In the genomic region with DNA sequence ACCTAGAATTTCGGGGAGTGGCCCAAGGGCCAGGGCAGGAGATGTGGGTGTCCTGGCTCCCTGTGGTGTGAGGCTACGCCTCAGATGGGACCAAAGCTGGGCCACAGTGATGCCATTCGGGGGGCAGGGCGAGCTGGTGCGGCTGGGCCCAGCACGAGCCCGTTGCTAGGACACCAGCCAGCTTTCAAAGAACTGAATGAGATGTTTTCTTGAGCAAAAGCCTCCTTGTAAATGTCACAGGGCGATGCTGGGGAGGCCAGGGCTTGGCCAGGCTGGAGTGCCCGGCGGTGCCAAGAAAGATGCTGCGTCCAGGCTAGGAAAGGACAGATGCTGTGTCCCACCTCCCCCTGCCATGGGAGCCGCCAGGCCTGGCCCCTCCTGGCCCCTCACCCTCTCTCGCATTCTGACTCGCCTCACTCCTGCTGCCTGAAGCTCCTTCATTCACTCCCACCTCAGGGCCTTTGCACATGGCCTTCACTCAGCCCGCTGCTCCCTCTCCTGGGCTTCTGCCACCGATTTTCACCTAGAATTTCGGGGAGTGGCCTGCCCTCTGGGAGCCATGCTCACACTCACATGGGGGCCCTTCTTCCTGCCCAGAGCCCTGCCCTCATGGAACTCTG, we compare ENCODE assay signal across 13 cellular contexts. TPM values are rescaled to one million over a fixed set of nuclear protein-coding genes. Genes with fewer than 3 reads are reported as not detected.
DNase-seq lines count a peak whose midpoint lies in the region; ATAC-seq and TF ChIP-seq lines count a peak whose summit lies in the region.
"Had no signal": no experiment of that assay in that cellular context is flagged by ENCODE, and none has a peak within 500 bp of the region (broad histone marks: within the 10 kb centered on the region; RNA-seq: fewer than 3 reads in every experiment).

No MANE protein-coding gene starts in this region.

- H3K4me1 Mint-ChIP-seq in CD4-positive, alpha-beta T cell (ENCODE audit: low read depth) = peaks cover 87% of the 10 kb centered on the region
- peaks cover 90 to 93% (median 93%) of the 10 kb centered on the region in 3 donors for H3K4me1 Mint-ChIP-seq in T-cell
- H3K4me1 Mint-ChIP-seq in effector memory CD8-positive, alpha-beta T cell (ENCODE audit: low read depth in 2 of 2) = peaks cover 78 to 82% of the 10 kb centered on the region in 2 donors

- no peak for DNase-seq in CD4-positive, alpha-beta T cell
- DNase-seq in T-cell = no peak
- DNase-seq in effector memory CD8-positive, alpha-beta T cell = no peak
- DNase-seq in occipital lobe (lab: John Stamatoyannopoulos, UW) = peak; percentile 62
- DNase-seq in SW480 (ENCODE audit: low spot score) = no peak
- no peak for DNase-seq in COLO829 (ENCODE audit: low spot score)
- DNase-seq: NCI-H345; stimulated activated CD4-positive, alpha-beta T cell treated with anti-CD3 and anti-CD28 coated beads, Interleukin-4, amount 100 ng/mL, for 4 hours; T1000 had no signal

- intact Hi-C loops in CD4-positive, alpha-beta T cell (cut with DNase I, micrococcal nuclease) = no loop called here

- H3K27me3 ChIP-seq in CD4-positive, alpha-beta T cell (ENCODE audit: control insufficient read depth, insufficient read depth, low read length) = no peaks in the 10 kb centered on the region

- H3K36me3 Mint-ChIP-seq in CD4-positive, alpha-beta T cell (ENCODE audit: low read depth) = no peaks in the 10 kb centered on the region
- H3K36me3 Mint-ChIP-seq in T-cell = no peaks in the 10 kb centered on the region
- H3K36me3 Mint-ChIP-seq in effector memory CD8-positive, alpha-beta T cell (ENCODE audit: insufficient read depth) = peaks cover 14% of the 10 kb centered on the region

- H3K27ac Mint-ChIP-seq in CD4-positive, alpha-beta T cell = peak overlapping the region; percentile 88
- H3K27ac Mint-ChIP-seq in T-cell = peak overlapping the region; percentile 94 to 99
- H3K27ac Mint-ChIP-seq in effector memory CD8-positive, alpha-beta T cell = peak overlapping the region; percentile 89 to 99

- TF ChIP-seq POLR2A in GM18505 (IDR thresholded peaks at IDR 0.05; ENCODE audit: borderline replicate concordance, extremely low read depth, insufficient read depth, insufficient read length) = no peak

- H3K9me3 ChIP-seq in CD4-positive, alpha-beta T cell (ENCODE audit: control insufficient read depth, low read length) = no peaks in the 10 kb centered on the region

- no peaks in the 10 kb centered on the region for H3K27me3 Mint-ChIP-seq in CD4-positive, alpha-beta T cell
- H3K27me3 Mint-ChIP-seq in T-cell = no peaks in the 10 kb centered on the region
- no peaks in the 10 kb centered on the region for H3K27me3 Mint-ChIP-seq in effector memory CD8-positive, alpha-beta T cell

- no peaks in the 10 kb centered on the region for H3K9me3 Mint-ChIP-seq in CD4-positive, alpha-beta T cell
- no peaks in the 10 kb centered on the region for H3K9me3 Mint-ChIP-seq in T-cell
- H3K9me3 Mint-ChIP-seq in effector memory CD8-positive, alpha-beta T cell = no peaks in the 10 kb centered on the region
- H3K9me3 Mint-ChIP-seq: CD14-positive monocyte had no signal

- CTCF ChIA-PET in CD4-positive, alpha-beta T cell (lab: Charles Lee) = no interaction called here
- CTCF ChIA-PET in T-cell (lab: Charles Lee) = no interaction called here

- H3K27ac ChIP-seq in CD4-positive, alpha-beta T cell (ENCODE audit: low read depth, low read length) = peak overlapping the region; percentile 36

- TF ChIP-seq CTCF in CD4-positive, alpha-beta T cell (IDR thresholded peaks at IDR 0.05) = no peak

- H3K4me3 Mint-ChIP-seq in CD4-positive, alpha-beta T cell = peak overlapping the region; percentile 34
- peak overlapping the region in 2 of 3 donors; percentile 41 to 62 for H3K4me3 Mint-ChIP-seq in T-cell
- H3K4me3 Mint-ChIP-seq in effector memory CD8-positive, alpha-beta T cell = peak overlapping the region; percentile 74 to 87
- H3K4me3 Mint-ChIP-seq: CD14-positive monocyte had no signal

- POLR2A ChIA-PET in CD4-positive, alpha-beta T cell (lab: Charles Lee) = no interaction called here
- POLR2A ChIA-PET in T-cell (lab: Charles Lee) = interaction anchor here in 1 of 2 donors (0.5 kb wide), 1 partner anchor 193 kb away, joined by 4 read pairs; no protein-coding TSS in a partner anchor

- no peak for ATAC-seq in CD4-positive, alpha-beta T cell (ENCODE audit: poor library complexity)
- ATAC-seq in T-cell (replicated peaks in 1 of 4) (no peak), GM21619 (IDR thresholded peaks at IDR 0.05; ENCODE audit: unreplicated experiment) (no peak), GM18505 (IDR thresholded peaks at IDR 0.05; ENCODE audit: unreplicated experiment) (no peak)
- ATAC-seq in effector memory CD8-positive, alpha-beta T cell (replicated peaks) = no peak
- ATAC-seq: Panc1 had no signal

RNA-seq across cellular contexts. Expression of a gene that starts 39.1 kb away (rescaled TPM):
- 1 to 10 TPM; 2.2 to 3.5 TPM for total RNA-seq in CD4-positive, alpha-beta T cell
- total RNA-seq in T-cell = 1 to 10 TPM; 5.5 to 9.3 (median 6.1) TPM
- total RNA-seq in occipital lobe = 40.6 TPM

RNA-seq across cellular contexts. Expression of a gene that starts 54.4 kb away (rescaled TPM):
- total RNA-seq in CD4-positive, alpha-beta T cell = 10 to 100 TPM; 77.1 to 77.9 TPM
- total RNA-seq in T-cell (100 to 1,000 TPM; 132 to 145 (median 144) TPM), occipital lobe (104 TPM)

RNA-seq across cellular contexts. Expression of a gene that starts 54.7 kb away (rescaled TPM):
- total RNA-seq in CD4-positive, alpha-beta T cell = 10 to 100 TPM; 19.9 to 21.3 TPM
- total RNA-seq in T-cell (10 to 100 TPM; 25.0 to 32.0 (median 28.2) TPM), occipital lobe (75.5 TPM)
